In genomic region chr22:29073618-29074275, GRCh38 we compare ENCODE assay signal across 1 cellular context.
TF ChIP-seq lines count a peak whose summit lies in the region.

No MANE protein-coding gene starts in this region.

TF ChIP-seq in HepG2, 621 proteins besides CTCF, POLR2A, EP300 and RAD21 (continued from another document and continues in another):
- TF ChIP-seq ZFP91 (CRISPR knock-in tag; IDR thresholded peaks at IDR 0.05; ENCODE audit: borderline replicate concordance) (peak; percentile 41; the same call in 1 of the 2 replicates), NCOA5 (CRISPR knock-in tag; IDR thresholded peaks at IDR 0.05) (no peak), PHF5A (CRISPR knock-in tag; IDR thresholded peaks at IDR 0.05; ENCODE audit: low read depth, unreplicated experiment) (no peak), ZNF687 (CRISPR knock-in tag; IDR thresholded peaks at IDR 0.05) (peak; percentile 80), SP4 (CRISPR knock-in tag; IDR thresholded peaks at IDR 0.05) (0 out of 2 replicates have a peak, but pooled peaks have one; percentile 44), RXRA (CRISPR knock-in tag; IDR thresholded peaks at IDR 0.05) (peak; percentile 65), XRCC5 (optimal IDR thresholded peaks at IDR 0.05; ENCODE audit: low read length) (no peak), MXD1 (CRISPR knock-in tag; IDR thresholded peaks at IDR 0.05) (peak; percentile 67; the same call in 1 of the 2 replicates), BRD4 (CRISPR knock-in tag; IDR thresholded peaks at IDR 0.05) (no peak), TBX3 (IDR thresholded peaks at IDR 0.05; ENCODE audit: borderline replicate concordance) (no peak), ZNF350 (CRISPR knock-in tag; IDR thresholded peaks at IDR 0.05; ENCODE audit: borderline replicate concordance, low read depth) (peak; percentile 52; the same call in 1 of the 2 replicates), LCORL (IDR thresholded peaks at IDR 0.05) (no peak), LCORL (CRISPR knock-in tag; IDR thresholded peaks at IDR 0.05) (no peak), RBFOX2 (IDR thresholded peaks at IDR 0.05; ENCODE audit: low read depth, low read length) (0 out of 2 replicates have a peak, but pooled peaks have one; percentile 33), HNF4A (CRISPR knock-in tag; IDR thresholded peaks at IDR 0.05) (peak; percentile 42; the same call in 1 of the 2 replicates), FUBP1 (CRISPR knock-in tag; IDR thresholded peaks at IDR 0.05; ENCODE audit: borderline replicate concordance) (no peak), HOXA7 (CRISPR knock-in tag; IDR thresholded peaks at IDR 0.05) (no peak), ZHX2 (IDR thresholded peaks at IDR 0.05; ENCODE audit: low read depth) (no peak), ZHX2 (CRISPR knock-in tag; IDR thresholded peaks at IDR 0.05; ENCODE audit: borderline replicate concordance) (no peak), PAXIP1 (CRISPR knock-in tag; conservative IDR thresholded peaks at IDR 0.05) (peak; percentile 13; the same call in 1 of the 2 replicates), ZKSCAN8 (CRISPR knock-in tag; IDR thresholded peaks at IDR 0.05; ENCODE audit: borderline replicate concordance) (no peak), POGZ (CRISPR knock-in tag; IDR thresholded peaks at IDR 0.05) (no peak), ZNF446 (CRISPR knock-in tag; IDR thresholded peaks at IDR 0.05) (no peak), NFIC (IDR thresholded peaks at IDR 0.05; ENCODE audit: low read length) (no peak), BORCS8-MEF2B (CRISPR knock-in tag; IDR thresholded peaks at IDR 0.05) (peak; percentile 21; the same call in 1 of the 2 replicates), FOSL2 (CRISPR knock-in tag; IDR thresholded peaks at IDR 0.05) (peak; percentile 31; the same call in 1 of the 2 replicates), ZNF619 (CRISPR knock-in tag; IDR thresholded peaks at IDR 0.05) (peak; percentile 18; the same call in 1 of the 2 replicates), KDM6A (CRISPR knock-in tag; IDR thresholded peaks at IDR 0.05; ENCODE audit: low read depth) (no peak), KDM2A (CRISPR knock-in tag; IDR thresholded peaks at IDR 0.05; ENCODE audit: borderline replicate concordance, low read depth) (peak; percentile 30; the same call in 1 of the 2 replicates), ZNF766 (CRISPR knock-in tag; IDR thresholded peaks at IDR 0.05; ENCODE audit: borderline replicate concordance) (no peak), ZNF501 (CRISPR knock-in tag; IDR thresholded peaks at IDR 0.05) (peak; percentile 55), BATF2 (CRISPR knock-in tag; IDR thresholded peaks at IDR 0.05) (no peak), ZNF776 (CRISPR knock-in tag; IDR thresholded peaks at IDR 0.05) (0 out of 2 replicates have a peak, but pooled peaks have one; percentile 39), ZMYM2 (CRISPR knock-in tag; IDR thresholded peaks at IDR 0.05) (peak; percentile 63; the same call in 1 of the 2 replicates), HCFC1 (IDR thresholded peaks at IDR 0.05; ENCODE audit: low read depth, low read length) (no peak), SAP130 (CRISPR knock-in tag; IDR thresholded peaks at IDR 0.05; ENCODE audit: low read depth) (peak; percentile 32; the same call in 1 of the 2 replicates), ZNF317 (CRISPR knock-in tag; IDR thresholded peaks at IDR 0.05) (no peak), ZNF510 (CRISPR knock-in tag; IDR thresholded peaks at IDR 0.05; ENCODE audit: low read depth) (no peak), PCBP1 (IDR thresholded peaks at IDR 0.05; ENCODE audit: borderline replicate concordance, low read depth, low read length) (0 out of 2 replicates have a peak, but pooled peaks have one; percentile 29), GMEB1 (CRISPR knock-in tag; IDR thresholded peaks at IDR 0.05; ENCODE audit: borderline replicate concordance) (no peak), DNMT3B (CRISPR knock-in tag; conservative IDR thresholded peaks at IDR 0.05) (no peak), PTBP1 (IDR thresholded peaks at IDR 0.05; ENCODE audit: low read depth, low read length, poor library complexity, severe bottlenecking) (no peak), XBP1 (CRISPR knock-in tag; IDR thresholded peaks at IDR 0.05) (no peak), PHF21A (CRISPR knock-in tag; IDR thresholded peaks at IDR 0.05) (peak; percentile 42; the same call in 1 of the 2 replicates), RFXANK (CRISPR knock-in tag; IDR thresholded peaks at IDR 0.05) (no peak), CAMTA2 (CRISPR knock-in tag; IDR thresholded peaks at IDR 0.05; ENCODE audit: borderline replicate concordance) (no peak)
